Comparison of ENCODE assay signal across 11 cellular contexts in the genomic region with DNA sequence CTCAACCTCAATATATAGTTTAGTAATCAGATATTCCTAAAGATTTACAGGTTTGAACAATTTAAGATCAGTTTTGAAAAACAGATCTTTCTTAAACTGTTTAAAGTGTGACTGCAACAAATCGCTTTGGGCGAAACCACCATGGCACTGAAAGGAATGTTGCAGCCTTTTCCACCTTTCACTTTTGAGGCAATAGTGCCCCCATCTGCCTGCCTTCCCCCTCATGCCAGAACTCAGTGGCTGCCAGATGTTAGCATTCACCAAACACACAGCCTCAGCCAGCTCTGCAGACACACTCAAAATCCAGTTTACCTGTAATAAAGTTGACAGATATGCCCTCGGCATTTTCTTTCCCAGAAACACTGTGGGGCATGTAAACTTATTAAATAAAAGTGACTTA. TPM values are rescaled to one million over a fixed set of nuclear protein-coding genes. Genes with fewer than 3 reads are reported as not detected.
DNase-seq lines count a peak whose midpoint lies in the region; ATAC-seq and TF ChIP-seq lines count a peak whose summit lies in the region.
"Had no signal": no experiment of that assay in that cellular context is flagged by ENCODE, and none has a peak within 500 bp of the region (broad histone marks: within the 10 kb centered on the region; RNA-seq: fewer than 3 reads in every experiment).

No MANE protein-coding gene starts in this region.

- H3K4me3 ChIP-seq in epithelial cell of esophagus (ENCODE audit: low read length) = no peak overlapping the region

- peak; percentile 41 for TF ChIP-seq CTCF in epithelial cell of esophagus (IDR thresholded peaks at IDR 0.05; ENCODE audit: insufficient read depth, low read depth, low read length, missing control alignments)

- H3K27me3 Mint-ChIP-seq in stimulated activated memory B cell treated with anti-CD40 and anti-IgM and Interleukin-4, amounts not matched to agents 10 μg/mL and 1 μg/mL and 100 μg/mL, for 72 hours = no peaks in the 10 kb centered on the region
- H3K27me3 Mint-ChIP-seq: activated B cell treated with CpG ODN at 0.5 μM for 24 hours; naive thymus-derived CD8-positive, alpha-beta T cell had no signal

- no peaks in the 10 kb centered on the region for H3K9me3 Mint-ChIP-seq in stimulated activated memory B cell treated with anti-CD40 and anti-IgM and Interleukin-4, amounts not matched to agents 10 μg/mL and 1 μg/mL and 100 μg/mL, for 72 hours
- H3K9me3 Mint-ChIP-seq: activated B cell treated with CpG ODN at 0.5 μM for 24 hours; CD8-positive, alpha-beta T cell; naive thymus-derived CD8-positive, alpha-beta T cell had no signal

- no peak overlapping the region for H3K4me3 Mint-ChIP-seq in stimulated activated memory B cell treated with anti-CD40 and anti-IgM and Interleukin-4, amounts not matched to agents 10 μg/mL and 1 μg/mL and 100 μg/mL, for 72 hours
- H3K4me3 Mint-ChIP-seq: activated B cell treated with CpG ODN at 0.5 μM for 24 hours; CD8-positive, alpha-beta T cell had no signal

- no peak overlapping the region for H3K27ac Mint-ChIP-seq in stimulated activated memory B cell treated with anti-CD40 and anti-IgM and Interleukin-4, amounts not matched to agents 10 μg/mL and 1 μg/mL and 100 μg/mL, for 72 hours
- H3K27ac Mint-ChIP-seq: activated B cell treated with CpG ODN at 0.5 μM for 24 hours; CD8-positive, alpha-beta T cell had no signal

- H3K4me1 Mint-ChIP-seq in stimulated activated memory B cell treated with anti-CD40 and anti-IgM and Interleukin-4, amounts not matched to agents 10 μg/mL and 1 μg/mL and 100 μg/mL, for 72 hours = peaks cover 12% of the 10 kb centered on the region

- peak; percentile 19 for DNase-seq in NCI-H748 (lab: John Stamatoyannopoulos, UW; ENCODE audit: unreplicated experiment)
- no peak for DNase-seq in NCI-H748 treated with DMSO at 0.1 percent for 48 hours (lab: John Stamatoyannopoulos, UW)
- peak; percentile 6 for DNase-seq in NCI-H1105 (lab: John Stamatoyannopoulos, UW)
- DNase-seq in epithelial cell of esophagus (ENCODE audit: low read depth) = peak; percentile 53
- peak; percentile 67 for DNase-seq in posterior vena cava (ENCODE audit: low spot score)
- DNase-seq in SK-N-DZ (ENCODE audit: low spot score) = no peak
- DNase-seq in LoVo (ENCODE audit: low spot score) = no peak
- DNase-seq: activated B cell treated with CpG ODN at 0.5 μM for 24 hours had no signal

- intact Hi-C loops in posterior vena cava (cut with DNase I) = loop anchor here in 1 of 2 donors (10.0 kb wide), 1 partner anchor 455 kb away; no protein-coding TSS in a partner anchor

- ATAC-seq in stimulated activated memory B cell treated with anti-CD40 and anti-IgM and Interleukin-4, amounts not matched to agents 10 μg/mL and 1 μg/mL and 100 μg/mL, for 72 hours = no peak
- ATAC-seq: CD8-positive, alpha-beta T cell; naive thymus-derived CD8-positive, alpha-beta T cell had no signal

- H3K36me3 Mint-ChIP-seq in stimulated activated memory B cell treated with anti-CD40 and anti-IgM and Interleukin-4, amounts not matched to agents 10 μg/mL and 1 μg/mL and 100 μg/mL, for 72 hours = no peaks in the 10 kb centered on the region

RNA-seq across cellular contexts. Expression of a gene that starts 3.3 kb away (rescaled TPM):
- 1 to 10 TPM; 6.8 to 7.5 TPM for total RNA-seq in posterior vena cava
- polyA plus RNA-seq in SK-N-DZ (2014; cell fraction: cytosol; rRNA removed) = 18.9 and 28.8 TPM in 2 replicates
- polyA plus RNA-seq in SK-N-DZ (2014; cell fraction: nucleus; rRNA removed) = 51.3 and 59.9 TPM in 2 replicates

Comparison
In these comparisons a context has a peak if more than half of its experiments do, and no peak if none do; other contexts are left out.
1. DNase-seq: peak in NCI-H748 (single experiment), NCI-H1105 (single experiment), epithelial cell of esophagus (single experiment) and posterior vena cava (single experiment); none in NCI-H748 treated with DMSO at 0.1 percent for 48 hours (single experiment), SK-N-DZ (single experiment) and LoVo (single experiment).